ENCODE assay signal across 1 cellular context in genomic region chr7:70434376-70434775, GRCh38.
TF ChIP-seq lines count a peak whose summit lies in the region.

No MANE protein-coding gene starts in this region.

TF ChIP-seq in GM12878, 131 proteins besides CTCF, POLR2A, EP300 and RAD21 (continued from another document):
- TF ChIP-seq ZBTB11 (CRISPR knock-in tag; IDR thresholded peaks at IDR 0.05), result no peak
- TF ChIP-seq SREBF1 (IDR thresholded peaks at IDR 0.05; ENCODE audit: low read length), result no peak
- no peak for TF ChIP-seq ZNF592 (IDR thresholded peaks at IDR 0.05)
- TF ChIP-seq MYB (IDR thresholded peaks at IDR 0.05; ENCODE audit: borderline replicate concordance, low read depth, low read length), result no peak
- no peak for TF ChIP-seq NR2F1 (conservative IDR thresholded peaks at IDR 0.05)
- TF ChIP-seq TCF3 (IDR thresholded peaks at IDR 0.05; ENCODE audit: borderline replicate concordance, insufficient read depth, low read depth, low read length), result no peak
- no peak for TF ChIP-seq NFIC (IDR thresholded peaks at IDR 0.05; ENCODE audit: low read depth, low read length)
- TF ChIP-seq REST (IDR thresholded peaks at IDR 0.05; ENCODE audit: low read depth, low read length), result no peak
- no peak for TF ChIP-seq ZNF622 (IDR thresholded peaks at IDR 0.05)
- TF ChIP-seq HDAC6 (IDR thresholded peaks at IDR 0.05; ENCODE audit: unreplicated experiment), result no peak
- no peak for TF ChIP-seq PKNOX1 (IDR thresholded peaks at IDR 0.05)
- TF ChIP-seq ZNF217 (IDR thresholded peaks at IDR 0.05), result no peak
- TF ChIP-seq SP1 (IDR thresholded peaks at IDR 0.05; ENCODE audit: low read depth, low read length), result no peak
- TF ChIP-seq SIN3A (IDR thresholded peaks at IDR 0.05; ENCODE audit: low read depth, low read length), result no peak
- no peak for TF ChIP-seq NR2C1 (IDR thresholded peaks at IDR 0.05)
- no peak for TF ChIP-seq CBX5 (IDR thresholded peaks at IDR 0.05; ENCODE audit: low read depth)
